In the genomic region with DNA sequence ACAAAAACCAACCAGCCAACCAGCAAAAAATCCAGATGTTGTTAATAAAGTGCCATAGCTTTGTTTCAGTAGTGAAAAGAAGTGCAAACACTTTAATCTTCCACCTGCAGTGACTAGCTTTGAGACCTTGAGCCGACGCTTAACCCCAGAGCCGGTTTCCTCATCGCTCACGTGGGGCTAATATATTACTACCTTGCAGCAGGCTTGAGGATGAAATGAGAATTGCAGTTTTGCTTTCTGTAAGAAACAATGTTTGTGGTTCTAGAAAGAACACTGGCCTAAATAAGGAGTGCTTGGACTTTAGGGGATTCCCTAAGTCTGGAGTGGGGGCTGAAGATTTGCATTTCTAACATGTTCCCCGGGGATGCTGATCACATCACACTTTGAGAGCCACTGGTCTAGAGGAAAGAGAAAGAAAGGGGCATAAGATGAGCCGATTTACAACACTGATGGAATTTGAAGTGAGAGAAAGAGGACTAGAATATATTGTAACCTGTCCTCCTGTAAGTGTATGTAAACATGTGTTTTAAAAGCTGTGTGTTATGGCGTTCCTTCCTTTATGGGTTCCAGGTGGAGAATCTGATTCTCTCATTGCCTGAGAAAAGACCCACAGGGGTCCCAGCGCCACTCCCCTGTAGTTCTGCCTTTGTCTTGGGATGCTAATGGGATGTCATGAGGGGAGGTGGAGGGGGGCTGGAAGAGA, we compare ENCODE assay signal across 8 cellular contexts. TPM values are rescaled to one million over a fixed set of nuclear protein-coding genes. Genes with fewer than 3 reads are reported as not detected.
DNase-seq lines count a peak whose midpoint lies in the region; ATAC-seq and TF ChIP-seq lines count a peak whose summit lies in the region.

No MANE protein-coding gene starts in this region.

- TF ChIP-seq POLR2A in adrenal gland (IDR thresholded peaks at IDR 0.05), result no peak

- intact Hi-C loops in adrenal gland (cut with DNase I), result no loop called here

- H3K9me3 ChIP-seq in BE2C (no peaks in the 10 kb centered on the region), OCI-LY3 (ENCODE audit: insufficient read depth, low read length) (no peaks in the 10 kb centered on the region), adrenal gland (replicated peaks in 1 of 3) (no peaks in the 10 kb centered on the region), skeletal muscle satellite cell (replicated peaks; ENCODE audit: low read length) (no peaks in the 10 kb centered on the region)

- H3K4me1 ChIP-seq in BE2C (no peaks in the 10 kb centered on the region), OCI-LY3 (ENCODE audit: low read length) (peaks cover 30% of the 10 kb centered on the region), adrenal gland (replicated peaks in 1 of 2) (peaks cover 7 to 9% of the 10 kb centered on the region in 2 donors), skeletal muscle satellite cell (ENCODE audit: control insufficient read depth, insufficient read depth, low read length) (peaks cover 47% of the 10 kb centered on the region)

- peaks cover 54% of the 10 kb centered on the region for H3K79me2 ChIP-seq in OCI-LY3 (ENCODE audit: low read length)

- peak overlapping the region; percentile 89 for H3K4me2 ChIP-seq in OCI-LY3 (ENCODE audit: low read length)
- H3K4me2 ChIP-seq in skeletal muscle satellite cell (ENCODE audit: low read length), result peak overlapping the region; percentile 84

- H3K27ac ChIP-seq in OCI-LY3 (ENCODE audit: low read length), result peak overlapping the region; percentile 86
- H3K27ac ChIP-seq in adrenal gland, result peak overlapping the region in 2 of 5 donors; percentile 68 to 83

- peak; percentile 23 for DNase-seq in BE2C
- DNase-seq in adrenal gland, result peak in 3 of 7 donors; percentile 5 to 23 (median 14)
- DNase-seq in foreskin melanocyte, result no peak

- H4K20me1 ChIP-seq in OCI-LY3 (ENCODE audit: insufficient read depth, low read length), result no peaks in the 10 kb centered on the region

- ATAC-seq in GM18868 (IDR thresholded peaks at IDR 0.05; ENCODE audit: unreplicated experiment) (peak; percentile 87), HG03060 (IDR thresholded peaks at IDR 0.05; ENCODE audit: low read depth, unreplicated experiment) (peak; percentile 91)

- 16 to 22% (median 19%) methylated on average over 9 of the region's 9 CpGs for WGBS in adrenal gland, 4 donors

- TF ChIP-seq CTCF in BE2C (IDR thresholded peaks at IDR 0.05; ENCODE audit: low read depth, low read length) (no peak), OCI-LY3 (IDR thresholded peaks at IDR 0.05; ENCODE audit: low read depth, low read length) (0 out of 2 replicates have a peak, but pooled peaks have one; percentile 5), adrenal gland (IDR thresholded peaks at IDR 0.05) (peak in 2 of 6 experiments; percentile 13 to 27)

- H3K27me3 ChIP-seq in BE2C (peaks cover 17% of the 10 kb centered on the region), OCI-LY3 (ENCODE audit: low read depth, low read length) (no peaks in the 10 kb centered on the region), adrenal gland (peaks cover 6% of the 10 kb centered on the region), skeletal muscle satellite cell (ENCODE audit: control insufficient read depth, insufficient read depth, low read length) (no peaks in the 10 kb centered on the region)

- H2AFZ ChIP-seq in OCI-LY3 (ENCODE audit: low read depth, low read length), result peak overlapping the region; percentile 2; the same call in 1 of the 2 replicates

- H3K4me3 ChIP-seq in BE2C (ENCODE audit: low read depth, low read length) (peak overlapping the region; percentile 68), OCI-LY3 (ENCODE audit: low read length) (peak overlapping the region; percentile 81), adrenal gland (peak overlapping the region in 3 of 4 donors; percentile 5 to 65 (median 54)), iPS-11a (ENCODE audit: low read depth, low read length) (peak overlapping the region; percentile 81), skeletal muscle satellite cell (ENCODE audit: low read length) (peak overlapping the region; percentile 88)

- H3K36me3 ChIP-seq in BE2C (no peaks in the 10 kb centered on the region), OCI-LY3 (replicated peaks; ENCODE audit: low read depth, low read length) (peaks cover 6% of the 10 kb centered on the region), adrenal gland (replicated peaks in 1 of 2) (no peaks in the 10 kb centered on the region), skeletal muscle satellite cell (ENCODE audit: insufficient read depth, low read length) (peaks cover 3% of the 10 kb centered on the region)

- H3K9ac ChIP-seq in OCI-LY3 (ENCODE audit: low read length) (peak overlapping the region; percentile 85), skeletal muscle satellite cell (ENCODE audit: low read depth, low read length) (peak overlapping the region; percentile 89)

RNA-seq across cellular contexts. Expression of a gene that starts 1.4 kb away (rescaled TPM):
- polyA plus RNA-seq in BE2C (2012; ENCODE audit: insufficient read depth, insufficient read length, low read depth), result 0.69 TPM
- 1 to 10 TPM in 7 of 8 donors, under 1 TPM in 1; 0.85 to 5.3 (median 2.9) TPM for total RNA-seq in adrenal gland
- 1 to 10 TPM; 1.0 to 2.4 (median 1.6) TPM for polyA plus RNA-seq in adrenal gland
- 26.9 and 53.0 TPM in 2 replicates for total RNA-seq in skeletal muscle satellite cell (2012; rRNA removed)
